In the genomic region with DNA sequence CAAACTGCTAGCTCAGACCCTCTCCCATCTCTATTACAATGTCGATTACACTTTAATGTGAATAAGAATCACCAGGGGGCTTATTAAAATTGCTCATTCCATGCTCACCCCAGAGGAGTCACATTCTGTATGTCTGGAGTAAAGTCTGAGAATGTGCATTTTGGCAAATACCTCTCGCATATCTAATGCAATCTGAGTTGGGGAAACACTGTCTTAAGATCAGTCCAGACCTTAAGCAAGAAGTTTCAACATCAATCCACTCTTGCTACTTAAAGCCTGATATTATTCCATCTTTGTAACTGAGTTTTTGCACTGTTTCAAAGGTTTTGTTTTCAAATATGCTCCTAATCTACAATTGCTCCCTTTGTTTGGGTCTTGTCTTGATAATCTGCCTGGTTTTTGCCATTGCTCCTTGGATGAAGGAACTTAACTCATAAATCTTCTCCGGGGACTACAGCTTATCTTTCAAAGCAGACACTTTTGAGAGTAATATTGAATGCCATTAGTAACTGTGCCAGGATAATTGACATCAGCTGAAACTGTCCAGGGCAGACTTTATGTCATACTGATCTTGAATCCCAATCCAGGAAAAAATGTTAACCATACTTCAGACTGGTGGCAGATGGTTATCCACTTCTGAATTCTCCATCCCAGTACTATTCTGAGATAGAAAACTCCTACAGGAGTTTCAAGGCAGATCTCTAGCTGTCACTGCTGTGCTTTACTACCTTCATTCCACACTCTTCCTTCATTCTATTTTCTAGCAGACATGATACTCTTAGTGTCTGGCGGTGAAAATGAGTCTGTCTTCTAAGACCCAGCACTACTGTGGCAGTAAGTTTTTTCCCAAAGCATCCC, we compare ENCODE assay signal across 19 cellular contexts.
A peak's percentile ranks its signal among the peaks of the same experiment; 100 is the strongest.
DNase-seq lines count a peak whose midpoint lies in the region; ATAC-seq and TF ChIP-seq lines count a peak whose summit lies in the region.
"Had no signal": no experiment of that assay in that cellular context is flagged by ENCODE, and none has a peak within 500 bp of the region (broad histone marks: within the 10 kb centered on the region; RNA-seq: fewer than 3 reads in every experiment).

No MANE protein-coding gene starts in this region.

- TF ChIP-seq CTCF in thyroid gland (IDR thresholded peaks at IDR 0.05) = no peak

- in situ Hi-C loops in HAP-1 (cut with MboI; ENCODE audit: low sequenced_read_pairs) = no loop called here

- no peak for TF ChIP-seq POLR2A in thyroid gland (IDR thresholded peaks at IDR 0.05)

- intact Hi-C loops in thyroid gland (cut with DNase I) = no loop called here

- H3K9me3 ChIP-seq in HAP-1 = no peaks in the 10 kb centered on the region
- H3K9me3 ChIP-seq in thyroid gland = no peaks in the 10 kb centered on the region
- H3K9me3 ChIP-seq: Caco-2 had no signal

- H3K36me3 ChIP-seq in HAP-1 (replicated peaks) = no peaks in the 10 kb centered on the region
- no peaks in the 10 kb centered on the region for H3K36me3 ChIP-seq in thyroid gland
- H3K36me3 ChIP-seq in H7 (replicated peaks; ENCODE audit: control insufficient read depth, insufficient read depth, low read length) = no peaks in the 10 kb centered on the region

- DNase-seq in HAP-1 (ENCODE audit: low spot score in 2 of 2) (peak; percentile 13 to 34), foreskin melanocyte (peak; percentile 19), thyroid gland (no peak), H7 (no peak), SW480 (ENCODE audit: low spot score) (no peak)
- DNase-seq in activated effector memory CD4-positive, alpha-beta T cell treated with anti-CD3 and anti-CD28 coated beads, Interleukin-2, amount 50 U/mL, for 16 hours = no peak
- DNase-seq: ACHN; Caco-2; CD4-positive, CD25-positive, alpha-beta regulatory T cell; DMS53; KG1; NCI-H1048; NCI-H1436 treated with DMSO at 0.1 percent for 48 hours; NCI-H2081; NCI-H510A treated with DMSO at 0.1 percent for 48 hours; NCI-H82 had no signal

- ATAC-seq in SK-N-SH treated with all-trans-retinoic acid at 6 μM for 48 hours = no peak
- ATAC-seq: Panc1, Right ventricle myocardium inferior had no signal

- H3K27me3 ChIP-seq in HAP-1 (ENCODE audit: low read depth) (no peaks in the 10 kb centered on the region), thyroid gland (no peaks in the 10 kb centered on the region), H7 (ENCODE audit: control insufficient read depth, insufficient read depth, low read length) (no peaks in the 10 kb centered on the region)

- peaks cover 34% of the 10 kb centered on the region for H3K4me1 ChIP-seq in HAP-1
- peaks cover 8 to 21% of the 10 kb centered on the region in 2 donors for H3K4me1 ChIP-seq in thyroid gland
- H3K4me1 ChIP-seq: Caco-2 had no signal

- H3K4me3 ChIP-seq in HAP-1 = no peak overlapping the region
- H3K4me3 ChIP-seq in thyroid gland (replicated peaks in 1 of 3) = no peak overlapping the region
- no peak overlapping the region for H3K4me3 ChIP-seq in H7 (ENCODE audit: insufficient read depth, low read depth, low read length)

- peak overlapping the region in 2 of 3 donors; percentile 3 to 51 for H3K27ac ChIP-seq in thyroid gland

- WGBS in thyroid gland, 2 donors = 82 to 86% methylated on average over 4 of the region's 4 CpGs

TF ChIP-seq in SK-N-SH treated with all-trans-retinoic acid at 6 μM for 48 hours, 23 proteins besides CTCF, POLR2A, EP300 and RAD21 (continues in another document):
- TF ChIP-seq TCF4 (CRISPR knock-in tag; IDR thresholded peaks at IDR 0.05; ENCODE audit: borderline replicate concordance) (peak; percentile 49; the same call in 1 of the 2 replicates), ZFP3 (CRISPR knock-in tag; IDR thresholded peaks at IDR 0.05) (peak; percentile 93), TSHZ2 (CRISPR knock-in tag; IDR thresholded peaks at IDR 0.05) (peak; percentile 82; the same call in 1 of the 2 replicates), CSDC2 (CRISPR knock-in tag; IDR thresholded peaks at IDR 0.05) (no peak), ZNF70 (CRISPR knock-in tag; IDR thresholded peaks at IDR 0.05) (no peak), GLIS3 (CRISPR knock-in tag; IDR thresholded peaks at IDR 0.05) (0 out of 2 replicates have a peak, but pooled peaks have one; percentile 33), ESRRG (CRISPR knock-in tag; IDR thresholded peaks at IDR 0.05) (no peak), ZNF565 (CRISPR knock-in tag; conservative IDR thresholded peaks at IDR 0.05; ENCODE audit: low read depth) (no peak), POU6F1 (CRISPR knock-in tag; IDR thresholded peaks at IDR 0.05; ENCODE audit: borderline replicate concordance, low read depth) (no peak), ISL1 (CRISPR knock-in tag; IDR thresholded peaks at IDR 0.05) (peak; percentile 96)
- TF ChIP-seq, protein P1, sequence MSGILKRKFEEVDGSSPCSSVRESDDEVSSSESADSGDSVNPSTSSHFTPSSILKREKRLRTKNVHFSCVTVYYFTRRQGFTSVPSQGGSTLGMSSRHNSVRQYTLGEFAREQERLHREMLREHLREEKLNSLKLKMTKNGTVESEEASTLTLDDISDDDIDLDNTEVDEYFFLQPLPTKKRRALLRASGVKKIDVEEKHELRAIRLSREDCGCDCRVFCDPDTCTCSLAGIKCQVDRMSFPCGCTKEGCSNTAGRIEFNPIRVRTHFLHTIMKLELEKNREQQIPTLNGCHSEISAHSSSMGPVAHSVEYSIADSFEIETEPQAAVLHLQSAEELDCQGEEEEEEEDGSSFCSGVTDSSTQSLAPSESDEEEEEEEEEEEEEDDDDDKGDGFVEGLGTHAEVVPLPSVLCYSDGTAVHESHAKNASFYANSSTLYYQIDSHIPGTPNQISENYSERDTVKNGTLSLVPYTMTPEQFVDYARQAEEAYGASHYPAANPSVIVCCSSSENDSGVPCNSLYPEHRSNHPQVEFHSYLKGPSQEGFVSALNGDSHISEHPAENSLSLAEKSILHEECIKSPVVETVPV (CRISPR knock-in tag; IDR thresholded peaks at IDR 0.05) = no peak
- TF ChIP-seq, protein P2, sequence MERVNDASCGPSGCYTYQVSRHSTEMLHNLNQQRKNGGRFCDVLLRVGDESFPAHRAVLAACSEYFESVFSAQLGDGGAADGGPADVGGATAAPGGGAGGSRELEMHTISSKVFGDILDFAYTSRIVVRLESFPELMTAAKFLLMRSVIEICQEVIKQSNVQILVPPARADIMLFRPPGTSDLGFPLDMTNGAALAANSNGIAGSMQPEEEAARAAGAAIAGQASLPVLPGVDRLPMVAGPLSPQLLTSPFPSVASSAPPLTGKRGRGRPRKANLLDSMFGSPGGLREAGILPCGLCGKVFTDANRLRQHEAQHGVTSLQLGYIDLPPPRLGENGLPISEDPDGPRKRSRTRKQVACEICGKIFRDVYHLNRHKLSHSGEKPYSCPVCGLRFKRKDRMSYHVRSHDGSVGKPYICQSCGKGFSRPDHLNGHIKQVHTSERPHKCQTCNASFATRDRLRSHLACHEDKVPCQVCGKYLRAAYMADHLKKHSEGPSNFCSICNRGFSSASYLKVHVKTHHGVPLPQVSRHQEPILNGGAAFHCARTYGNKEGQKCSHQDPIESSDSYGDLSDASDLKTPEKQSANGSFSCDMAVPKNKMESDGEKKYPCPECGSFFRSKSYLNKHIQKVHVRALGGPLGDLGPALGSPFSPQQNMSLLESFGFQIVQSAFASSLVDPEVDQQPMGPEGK (CRISPR knock-in tag; IDR thresholded peaks at IDR 0.05; ENCODE audit: borderline replicate concordance) = 0 out of 2 replicates have a peak, but pooled peaks have one; percentile 25

Comparison
In these comparisons a context has a peak if more than half of its experiments do, and no peak if none do; other contexts are left out.
1. DNase-seq: peak in HAP-1 (2 of 2) and foreskin melanocyte (single experiment); none in thyroid gland (0 of 2), H7 (single experiment), activated effector memory CD4-positive, alpha-beta T cell treated with anti-CD3 and anti-CD28 coated beads, Interleukin-2, amount 50 U/mL, for 16 hours (single experiment) and SW480 (single experiment).